Comparison of ENCODE assay signal across 14 cellular contexts in the genomic region with DNA sequence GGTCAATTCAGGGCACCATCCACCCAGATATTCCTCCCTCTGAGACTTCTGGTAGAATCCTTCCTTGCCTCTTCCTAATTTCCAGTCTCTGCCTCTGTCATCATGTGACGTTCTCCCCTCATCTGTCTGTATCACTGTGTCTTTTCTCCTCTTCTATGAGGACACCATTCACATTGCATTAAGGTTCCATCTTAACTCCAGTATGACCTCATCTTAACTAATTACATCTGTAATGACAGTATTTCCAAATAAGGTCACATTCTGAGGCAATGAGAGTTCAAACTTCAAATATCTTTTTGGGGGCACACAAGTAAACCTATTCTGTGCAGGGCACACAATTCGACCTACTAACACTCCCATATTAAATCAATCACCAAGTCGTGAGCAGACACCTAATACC.
A peak's percentile ranks its signal among the peaks of the same experiment; 100 is the strongest.
DNase-seq lines count a peak whose midpoint lies in the region; ATAC-seq and TF ChIP-seq lines count a peak whose summit lies in the region.
"Had no signal": no experiment of that assay in that cellular context is flagged by ENCODE, and none has a peak within 500 bp of the region (broad histone marks: within the 10 kb centered on the region; RNA-seq: fewer than 3 reads in every experiment).

No MANE protein-coding gene starts in this region.

- no peaks in the 10 kb centered on the region for H3K27me3 ChIP-seq in GM23338 (ENCODE audit: insufficient read depth)
- H3K27me3 ChIP-seq in HUES48 (ENCODE audit: control insufficient read depth, insufficient read depth, low read length): no peaks in the 10 kb centered on the region
- no peaks in the 10 kb centered on the region for H3K27me3 ChIP-seq in ectodermal cell (ENCODE audit: control insufficient read depth, insufficient read depth, low read length, poor library complexity, severe bottlenecking)
- H3K27me3 ChIP-seq in neural progenitor cell: no peaks in the 10 kb centered on the region

- H2AFZ ChIP-seq in GM23338 (no peak overlapping the region; the same call in 1 of the 2 replicates), neural progenitor cell (replicated peaks) (no peak overlapping the region)

- H3K4me1 ChIP-seq in GM23338 (ENCODE audit: insufficient read depth): peaks cover 10% of the 10 kb centered on the region; the same call in 1 of the 2 replicates
- peaks cover 21% of the 10 kb centered on the region for H3K4me1 ChIP-seq in HUES48 (ENCODE audit: control insufficient read depth, insufficient read depth, low read length)
- H3K4me1 ChIP-seq in ectodermal cell (ENCODE audit: control insufficient read depth, insufficient read depth, low read length): peaks cover 32% of the 10 kb centered on the region
- peaks cover 46% of the 10 kb centered on the region for H3K4me1 ChIP-seq in neural progenitor cell

- H3K27me3 Mint-ChIP-seq in GM23338 (ENCODE audit: insufficient read depth, low read depth, poor library complexity): no peaks in the 10 kb centered on the region
- peaks cover 2% of the 10 kb centered on the region for H3K27me3 Mint-ChIP-seq in neural progenitor cell (ENCODE audit: insufficient read depth, low read depth)
- no peaks in the 10 kb centered on the region for H3K27me3 Mint-ChIP-seq in activated T-helper 17 cell treated with anti-CD3 and anti-CD28 coated beads, Interleukin-2, amount 50 U/mL, for 72 hours
- H3K27me3 Mint-ChIP-seq: B cell; CD4-positive, alpha-beta T cell had no signal

- TF ChIP-seq CTCF in GM23338 (conservative IDR thresholded peaks at IDR 0.05; ENCODE audit: low read depth in 2 of 2) (no peak), neural progenitor cell (IDR thresholded peaks at IDR 0.05) (no peak)

- no peak for ATAC-seq in GM23338
- no peak for ATAC-seq in activated T-helper 17 cell treated with anti-CD3 and anti-CD28 coated beads, Interleukin-2, amount 50 U/mL, for 72 hours (replicated peaks)

- no peaks in the 10 kb centered on the region for H3F3A ChIP-seq in GM23338 (replicated peaks; ENCODE audit: low read depth)
- peaks cover 25% of the 10 kb centered on the region for H3F3A ChIP-seq in neural progenitor cell (ENCODE audit: low read depth)

- H3K9me3 ChIP-seq in HUES48 (ENCODE audit: control insufficient read depth, insufficient read depth, low read length) (no peaks in the 10 kb centered on the region), ectodermal cell (ENCODE audit: control insufficient read depth, low read length) (no peaks in the 10 kb centered on the region), neural progenitor cell (ENCODE audit: low read depth) (no peaks in the 10 kb centered on the region)

- H3K9me3 Mint-ChIP-seq in GM23338 (no peaks in the 10 kb centered on the region; the same call in 1 of the 3 replicates), neural progenitor cell (peaks cover 8% of the 10 kb centered on the region)
- H3K9me3 Mint-ChIP-seq in activated T-helper 17 cell treated with anti-CD3 and anti-CD28 coated beads, Interleukin-2, amount 50 U/mL, for 72 hours: peaks cover 12% of the 10 kb centered on the region
- H3K9me3 Mint-ChIP-seq: CD4-positive, alpha-beta T cell had no signal

- H3K4me3 Mint-ChIP-seq in GM23338: no peak overlapping the region
- no peak overlapping the region for H3K4me3 Mint-ChIP-seq in neural progenitor cell
- H3K4me3 Mint-ChIP-seq in activated T-helper 17 cell treated with anti-CD3 and anti-CD28 coated beads, Interleukin-2, amount 50 U/mL, for 72 hours: no peak overlapping the region
- H3K4me3 Mint-ChIP-seq: B cell; CD4-positive, alpha-beta T cell had no signal

- H3K27ac ChIP-seq in GM23338 (ENCODE audit: low read depth): no peak overlapping the region
- peak overlapping the region; percentile 83 for H3K27ac ChIP-seq in HUES48 (ENCODE audit: low read depth, low read length)
- peak overlapping the region; percentile 55 for H3K27ac ChIP-seq in ectodermal cell (ENCODE audit: insufficient read depth, low read depth, low read length, poor library complexity, severe bottlenecking)
- H3K27ac ChIP-seq in neural progenitor cell: peak overlapping the region; percentile 31

- H3K9ac ChIP-seq in HUES48 (ENCODE audit: low read depth, low read length) (no peak overlapping the region), neural progenitor cell (no peak overlapping the region)

- H3K36me3 ChIP-seq in GM23338 (ENCODE audit: insufficient read depth) (no peaks in the 10 kb centered on the region), HUES48 (ENCODE audit: control insufficient read depth, insufficient read depth, low read length) (no peaks in the 10 kb centered on the region), ectodermal cell (ENCODE audit: control insufficient read depth, insufficient read depth, low read length) (no peaks in the 10 kb centered on the region), neural progenitor cell (no peaks in the 10 kb centered on the region)

- no peaks in the 10 kb centered on the region for H3K9me2 ChIP-seq in GM23338 (ENCODE audit: insufficient read depth)

- H3K79me2 ChIP-seq in GM23338 (replicated peaks; ENCODE audit: insufficient read depth) (no peaks in the 10 kb centered on the region), neural progenitor cell (ENCODE audit: low read depth) (no peaks in the 10 kb centered on the region)

- peaks cover 19% of the 10 kb centered on the region for H3K4me1 Mint-ChIP-seq in GM23338
- peaks cover 47% of the 10 kb centered on the region for H3K4me1 Mint-ChIP-seq in neural progenitor cell
- no peaks in the 10 kb centered on the region for H3K4me1 Mint-ChIP-seq in activated T-helper 17 cell treated with anti-CD3 and anti-CD28 coated beads, Interleukin-2, amount 50 U/mL, for 72 hours
- H3K4me1 Mint-ChIP-seq: B cell had no signal

- H3K4me3 ChIP-seq in GM23338 (no peak overlapping the region), HUES48 (ENCODE audit: low read depth, low read length) (no peak overlapping the region), ectodermal cell (ENCODE audit: insufficient read depth, low read depth, low read length) (no peak overlapping the region), neural progenitor cell (no peak overlapping the region)

- DNase-seq in GM23338 (ENCODE audit: low spot score): no peak
- no peak for DNase-seq in neural progenitor cell (ENCODE audit: low spot score)
- DNase-seq in NCI-H146 (lab: John Stamatoyannopoulos, UW): no peak
- no peak for DNase-seq in activated naive CD4-positive, alpha-beta T cell treated with anti-CD3 and anti-CD28 coated beads, Interleukin-2, amount 50 U/mL, for 16 hours
- DNase-seq: C1 segment of cervical spinal cord; Calu3; CD4-positive, alpha-beta T cell; DMS 273 treated with DMSO at 0.1 percent for 48 hours; GOT3; HCEC 1CT had no signal

- H3K36me3 Mint-ChIP-seq in GM23338 (ENCODE audit: low read depth) (no peaks in the 10 kb centered on the region), neural progenitor cell (no peaks in the 10 kb centered on the region)
- H3K36me3 Mint-ChIP-seq in activated T-helper 17 cell treated with anti-CD3 and anti-CD28 coated beads, Interleukin-2, amount 50 U/mL, for 72 hours (ENCODE audit: low read depth): no peaks in the 10 kb centered on the region

- H3K4me2 ChIP-seq in GM23338 (no peak overlapping the region), neural progenitor cell (peak overlapping the region; percentile 57)

- 79 to 81% methylated on average over 3 of the region's 3 CpGs for WGBS in ectodermal cell, 2 experiments

- H3K27ac Mint-ChIP-seq in GM23338 (peak overlapping the region; percentile 3), neural progenitor cell (peak overlapping the region; percentile 1)
- H3K27ac Mint-ChIP-seq in activated T-helper 17 cell treated with anti-CD3 and anti-CD28 coated beads, Interleukin-2, amount 50 U/mL, for 72 hours: no peak overlapping the region
- H3K27ac Mint-ChIP-seq: B cell; CD4-positive, alpha-beta T cell had no signal

- H4K20me1 ChIP-seq in GM23338 (replicated peaks; ENCODE audit: insufficient read depth): no peaks in the 10 kb centered on the region
- no peaks in the 10 kb centered on the region for H4K20me1 ChIP-seq in neural progenitor cell (ENCODE audit: low read depth)

TF ChIP-seq in GM23338, 12 proteins besides CTCF, POLR2A, EP300 and RAD21 (continues in another document):
- no peak for TF ChIP-seq NANOG (IDR thresholded peaks at IDR 0.05; ENCODE audit: borderline replicate concordance)
